ENCODE assay signal across 24 cellular contexts in genomic region chr1:62612770-62613169, GRCh38. TPM values are rescaled to one million over a fixed set of nuclear protein-coding genes. Genes with fewer than 3 reads are reported as not detected.
DNase-seq lines count a peak whose midpoint lies in the region; ATAC-seq, FAIRE-seq and TF ChIP-seq lines count a peak whose summit lies in the region.
"Had no signal": no experiment of that assay in that cellular context is flagged by ENCODE, and none has a peak within 500 bp of the region (broad histone marks: within the 10 kb centered on the region; RNA-seq: fewer than 3 reads in every experiment).

No MANE protein-coding gene starts in this region.

- H3K27ac ChIP-seq in DOHH2 (ENCODE audit: low read depth, low read length) = peak overlapping the region; percentile 60
- no peak overlapping the region for H3K27ac ChIP-seq in HEK293 (ENCODE audit: extremely low read depth, low read depth, low read length)
- peak overlapping the region; percentile 43 for H3K27ac ChIP-seq in SU-DHL-6 (ENCODE audit: low read depth, low read length)
- no peak overlapping the region for H3K27ac ChIP-seq in pancreas
- H3K27ac ChIP-seq: BLaER1 had no signal

- H2AFZ ChIP-seq in SU-DHL-6 (ENCODE audit: low read depth, low read length, severe bottlenecking) = peak overlapping the region; percentile 52

- POLR2A ChIA-PET in HEK293 (lab: Yijun Ruan, JAX) = interaction anchor here (0.6 kb wide), 1 partner anchor 52 kb away, joined by 3 read pairs; no protein-coding TSS in a partner anchor

- TF ChIP-seq CTCF in DOHH2 (IDR thresholded peaks at IDR 0.05; ENCODE audit: low read depth, low read length, poor library complexity, severe bottlenecking) (no peak), HEK293 (tag by site-specific recombination; IDR thresholded peaks at IDR 0.05) (no peak), SU-DHL-6 (IDR thresholded peaks at IDR 0.05; ENCODE audit: insufficient read depth, low read length, poor library complexity, severe bottlenecking) (no peak), pancreas (IDR thresholded peaks at IDR 0.05) (no peak), lower leg skin (IDR thresholded peaks at IDR 0.05) (no peak)

- CTCF ChIA-PET in HEK293 (lab: Yijun Ruan, JAX) = interaction anchor here (0.6 kb wide), 1 partner anchor 80 kb away, joined by 3 read pairs; no protein-coding TSS in a partner anchor

- no peaks in the 10 kb centered on the region for H3K9me3 ChIP-seq in DOHH2 (ENCODE audit: control insufficient read depth, insufficient read depth, low read length)
- no peaks in the 10 kb centered on the region for H3K9me3 ChIP-seq in HEK293 (ENCODE audit: control insufficient read depth, insufficient read depth, low read depth, low read length)
- no peaks in the 10 kb centered on the region for H3K9me3 ChIP-seq in SU-DHL-6 (ENCODE audit: insufficient read depth, low read length)
- no peaks in the 10 kb centered on the region for H3K9me3 ChIP-seq in pancreas
- H3K9me3 ChIP-seq: BLaER1, Caco-2 had no signal

- H3K27me3 ChIP-seq in DOHH2 (ENCODE audit: control insufficient read depth, low read length) = no peaks in the 10 kb centered on the region
- H3K27me3 ChIP-seq in SU-DHL-6 (ENCODE audit: low read length) = no peaks in the 10 kb centered on the region
- no peaks in the 10 kb centered on the region for H3K27me3 ChIP-seq in pancreas
- H3K27me3 ChIP-seq: BLaER1 had no signal

- no peak overlapping the region for H3K9ac ChIP-seq in SU-DHL-6 (ENCODE audit: low read length)
- H3K9ac ChIP-seq: BLaER1 had no signal

- no peaks in the 10 kb centered on the region for H4K20me1 ChIP-seq in DOHH2 (ENCODE audit: control insufficient read depth, insufficient read depth, low read depth, low read length)
- H4K20me1 ChIP-seq in SU-DHL-6 (ENCODE audit: low read depth, low read length) = no peaks in the 10 kb centered on the region
- H4K20me1 ChIP-seq: BLaER1 had no signal

- no peaks in the 10 kb centered on the region for H3K79me2 ChIP-seq in DOHH2 (ENCODE audit: control insufficient read depth, low read length)
- no peaks in the 10 kb centered on the region for H3K79me2 ChIP-seq in SU-DHL-6 (ENCODE audit: insufficient read depth, low read length)

- peak; percentile 49 for FAIRE-seq in pancreas (lab: Jason Lieb, UNC)
- FAIRE-seq in urothelium cell line (lab: Jason Lieb, UNC) = no peak

- DNase-seq in pancreas (no peak), lower leg skin (ENCODE audit: low spot score in 2 of 2) (no peak), urothelium cell line (ENCODE audit: low spot score) (no peak), NOMO-1 (lab: John Stamatoyannopoulos, UW; ENCODE audit: unreplicated experiment in 2 of 2) (no peak)
- DNase-seq: Caco-2; CD4-positive, alpha-beta memory T cell; DND-41; H7; HFFc6; KBM-7; NCI-H1092 treated with DMSO at 0.1 percent for 48 hours; NCI-H146; NCI-H2029; NCI-H226; NCI-H524 treated with DMSO at 0.1 percent for 48 hours; NCI-H82; PC-3; Right ventricle myocardium superior had no signal

- H3F3A ChIP-seq in DOHH2 (ENCODE audit: control insufficient read depth, insufficient read depth) = 0 out of 2 replicates have a peak, but pooled peaks cover 2% of the 10 kb centered on the region
- H3F3A ChIP-seq in SU-DHL-6 (ENCODE audit: insufficient read depth) = no peaks in the 10 kb centered on the region

- H3K4me3 ChIP-seq in DOHH2 (ENCODE audit: low read length) (peak overlapping the region; percentile 45), HEK293 (ENCODE audit: low read depth, low read length) (no peak overlapping the region), SU-DHL-6 (ENCODE audit: insufficient read depth, low read length, poor library complexity, severe bottlenecking) (no peak overlapping the region), pancreas (no peak overlapping the region), lower leg skin (ENCODE audit: low read depth, poor library complexity, severe bottlenecking) (no peak overlapping the region)
- H3K4me3 ChIP-seq: BLaER1 had no signal

- ATAC-seq in pancreas = no peak
- ATAC-seq: PC-3 had no signal

- 83 to 91% methylated on average over 2 of the region's 2 CpGs for WGBS in pancreas, 2 donors
- 95 to 97% methylated on average over 2 of the region's 2 CpGs for WGBS in lower leg skin, 2 donors

- H3K36me3 ChIP-seq in DOHH2 (ENCODE audit: control insufficient read depth, low read length) (peaks cover 8% of the 10 kb centered on the region), HEK293 (ENCODE audit: control insufficient read depth in 2 of 2, insufficient read depth in 1 of 2, low read length in 2 of 2) (peaks cover 0 to 5% of the 10 kb centered on the region in 2 experiments; a peak in 1 of 3 replicates), SU-DHL-6 (ENCODE audit: low read length) (no peaks in the 10 kb centered on the region), pancreas (no peaks in the 10 kb centered on the region)

- TF ChIP-seq POLR2A in lower leg skin (IDR thresholded peaks at IDR 0.05) = no peak

- H3K9me2 ChIP-seq in DOHH2 (replicated peaks; ENCODE audit: control insufficient read depth, low read length) (no peaks in the 10 kb centered on the region), SU-DHL-6 (replicated peaks; ENCODE audit: insufficient read depth, low read length) (no peaks in the 10 kb centered on the region)

- intact Hi-C loops in pancreas (cut with DNase I) (no loop called here), lower leg skin (cut with DNase I; ENCODE audit: low total_unique reads) (no loop called here)

- H3K4me1 ChIP-seq in DOHH2 (ENCODE audit: control insufficient read depth, low read length) (peaks cover 23% of the 10 kb centered on the region), HEK293 (ENCODE audit: control insufficient read depth, insufficient read depth, low read length) (no peaks in the 10 kb centered on the region), pancreas (no peaks in the 10 kb centered on the region)
- H3K4me1 ChIP-seq: BLaER1 had no signal

- peak overlapping the region; percentile 55 for H3K4me2 ChIP-seq in DOHH2 (ENCODE audit: low read length)
- peak overlapping the region; percentile 70 for H3K4me2 ChIP-seq in SU-DHL-6 (ENCODE audit: low read depth, low read length, poor library complexity, severe bottlenecking)
- H3K4me2 ChIP-seq: BLaER1 had no signal

TF ChIP-seq in HEK293, 187 proteins besides CTCF, POLR2A, EP300 and RAD21:
- TF ChIP-seq ZNF791 (tag by site-specific recombination; IDR thresholded peaks at IDR 0.05) = no peak
- peak; percentile 84 for TF ChIP-seq SCRT2 (tag by site-specific recombination; IDR thresholded peaks at IDR 0.05)
- no peak for TF ChIP-seq ZNF221 (tag by site-specific recombination; IDR thresholded peaks at IDR 0.05; ENCODE audit: borderline replicate concordance)
- peak; percentile 70; the same call in 1 of the 2 replicates for TF ChIP-seq SCRT1 (tag by site-specific recombination; IDR thresholded peaks at IDR 0.05; ENCODE audit: borderline replicate concordance)
- no peak for TF ChIP-seq ZNF350 (tag by site-specific recombination; IDR thresholded peaks at IDR 0.05)
- TF ChIP-seq HOXA7 (CRISPR knock-in tag; IDR thresholded peaks at IDR 0.05; ENCODE audit: borderline replicate concordance) = no peak
- no peak for TF ChIP-seq ELK4 (IDR thresholded peaks at IDR 0.05; ENCODE audit: borderline replicate concordance, low read depth, low read length)
- TF ChIP-seq ZNF837 (tag by site-specific recombination; IDR thresholded peaks at IDR 0.05) = no peak
- TF ChIP-seq ZNF174 (tag by site-specific recombination; IDR thresholded peaks at IDR 0.05) = no peak
- no peak for TF ChIP-seq ZNF362 (tag by site-specific recombination; IDR thresholded peaks at IDR 0.05)
- no peak for TF ChIP-seq ZNF239 (tag by site-specific recombination; IDR thresholded peaks at IDR 0.05)
- TF ChIP-seq PBX3 (CRISPR knock-in tag; IDR thresholded peaks at IDR 0.05) = no peak
- no peak for TF ChIP-seq ZNF433 (tag by site-specific recombination; IDR thresholded peaks at IDR 0.05; ENCODE audit: low read depth)

RNA-seq across cellular contexts. Expression of gene ANGPTL3, which starts 15.4 kb away (rescaled TPM):
- total RNA-seq in pancreas (1 to 10 TPM in 1 of 6 donors, under 1 TPM in 5; 0.05 to 1.2 (median 0.51) TPM), lower leg skin (not detected)
- under 1 TPM in 1 of 2 donors, not detected in 1; 0.28 TPM for polyA plus RNA-seq in pancreas
- total RNA-seq: CD4-positive, alpha-beta memory T cell; H7; HFFc6; PC-3; Right ventricle myocardium superior; RPMI7951; SK-MEL-5 had no signal
- polyA plus RNA-seq: CD4-positive, alpha-beta memory T cell had no signal

Comparison
In these comparisons a context has a peak if more than half of its experiments do, and no peak if none do; other contexts are left out.
1. H3K27ac ChIP-seq: peak in DOHH2 (single experiment) and SU-DHL-6 (single experiment); none in HEK293 (single experiment) and pancreas (0 of 4).